In genomic region chr6:123462141-123462540, GRCh38 we compare ENCODE assay signal across 16 cellular contexts.
DNase-seq lines count a peak whose midpoint lies in the region; ATAC-seq and TF ChIP-seq lines count a peak whose summit lies in the region.
"Had no signal": no experiment of that assay in that cellular context is flagged by ENCODE, and none has a peak within 500 bp of the region (broad histone marks: within the 10 kb centered on the region; RNA-seq: fewer than 3 reads in every experiment).

No MANE protein-coding gene starts in this region.

- no peaks in the 10 kb centered on the region for H3K27me3 Mint-ChIP-seq in neural crest cell (ENCODE audit: low read depth)
- H3K27me3 Mint-ChIP-seq: CD4-positive, alpha-beta memory T cell had no signal

- no peaks in the 10 kb centered on the region for H3F3A ChIP-seq in smooth muscle cell (ENCODE audit: low read depth)

- no peaks in the 10 kb centered on the region for H3K4me1 ChIP-seq in smooth muscle cell (ENCODE audit: low read depth)
- H3K4me1 ChIP-seq: BLaER1, HAP-1 had no signal

- no peak for ATAC-seq in GM18502 (IDR thresholded peaks at IDR 0.05; ENCODE audit: poor library complexity, unreplicated experiment)
- ATAC-seq: GM12878 had no signal

- peak; percentile 56 for DNase-seq in COLO829 (ENCODE audit: low spot score)
- peak; percentile 92 for DNase-seq in SK-MEL-5 (ENCODE audit: low read depth, low spot score)
- DNase-seq in neural crest cell (ENCODE audit: low read depth, low spot score): no peak
- DNase-seq in smooth muscle cell (lab: John Stamatoyannopoulos, UW; ENCODE audit: unreplicated experiment): no peak
- no peak for DNase-seq in dermis blood vessel endothelial cell
- no peak for DNase-seq in substantia nigra (lab: John Stamatoyannopoulos, UW)
- DNase-seq: 8988T; Calu3; CD4-positive, alpha-beta memory T cell; DMS79 treated with DMSO at 0.1 percent for 48 hours had no signal

- no peaks in the 10 kb centered on the region for H3K79me2 ChIP-seq in smooth muscle cell (ENCODE audit: low read depth)

- no peaks in the 10 kb centered on the region for H3K36me3 ChIP-seq in smooth muscle cell (ENCODE audit: low read depth)
- H3K36me3 ChIP-seq: BLaER1, HAP-1 had no signal

- WGBS in smooth muscle cell (ENCODE audit: low lambda C conversion rate): 60% methylated on average over 2 of the region's 2 CpGs

- no peak overlapping the region for H3K4me2 ChIP-seq in smooth muscle cell
- H3K4me2 ChIP-seq: BLaER1 had no signal

- H2AFZ ChIP-seq in smooth muscle cell (ENCODE audit: low read depth): peak overlapping the region; percentile 59

- peaks cover 3% of the 10 kb centered on the region for H3K36me3 Mint-ChIP-seq in neural crest cell (ENCODE audit: low read depth)
- H3K36me3 Mint-ChIP-seq: CD14-positive monocyte; CD4-positive, alpha-beta memory T cell had no signal

- no peaks in the 10 kb centered on the region for H3K9me3 Mint-ChIP-seq in neural crest cell

- H3K9ac ChIP-seq in smooth muscle cell (ENCODE audit: low read depth): no peak overlapping the region
- H3K9ac ChIP-seq: BLaER1 had no signal

- H4K20me1 ChIP-seq in smooth muscle cell (ENCODE audit: low read depth): no peaks in the 10 kb centered on the region
- H4K20me1 ChIP-seq: BLaER1 had no signal

- H3K4me3 Mint-ChIP-seq in neural crest cell: peak overlapping the region; percentile 28
- H3K4me3 Mint-ChIP-seq: CD14-positive monocyte; CD4-positive, alpha-beta memory T cell had no signal

- no peak overlapping the region for H3K27ac ChIP-seq in smooth muscle cell (ENCODE audit: low read depth)
- no peak overlapping the region for H3K27ac ChIP-seq in substantia nigra (ENCODE audit: low read depth, low read length, poor library complexity, severe bottlenecking)
- H3K27ac ChIP-seq: BLaER1, HL-60 had no signal

- peaks cover 12% of the 10 kb centered on the region for H3K4me1 Mint-ChIP-seq in neural crest cell
- H3K4me1 Mint-ChIP-seq: CD14-positive monocyte; CD4-positive, alpha-beta memory T cell had no signal

- H3K4me3 ChIP-seq in smooth muscle cell: no peak overlapping the region
- H3K4me3 ChIP-seq: BLaER1, GM12878, HAP-1 had no signal

- in situ Hi-C loops in SK-MEL-5 (cut with HindIII; ENCODE audit: low pct_unique_long_range_greater_than_20kb, low sequenced_read_pairs): no loop called here

- no peaks in the 10 kb centered on the region for H3K9me3 ChIP-seq in smooth muscle cell (replicated peaks; ENCODE audit: low read depth)
- H3K9me3 ChIP-seq: BLaER1, HAP-1 had no signal

- no peak for TF ChIP-seq CTCF in neural crest cell (conservative IDR thresholded peaks at IDR 0.05)
- no peak for TF ChIP-seq CTCF in smooth muscle cell (IDR thresholded peaks at IDR 0.05; ENCODE audit: borderline replicate concordance, insufficient read depth, poor library complexity, severe bottlenecking)

- H3K27me3 ChIP-seq in smooth muscle cell (ENCODE audit: low read depth): no peaks in the 10 kb centered on the region
- H3K27me3 ChIP-seq: BLaER1 had no signal

- peak overlapping the region; percentile 71 for H3K27ac Mint-ChIP-seq in neural crest cell (ENCODE audit: unreplicated experiment)
- H3K27ac Mint-ChIP-seq: CD14-positive monocyte; CD4-positive, alpha-beta memory T cell had no signal

Comparison
In these comparisons a context has a peak if more than half of its experiments do, and no peak if none do; other contexts are left out.
1. DNase-seq: peak in COLO829 (single experiment) and SK-MEL-5 (single experiment); none in neural crest cell (single experiment), smooth muscle cell (single experiment), dermis blood vessel endothelial cell (single experiment) and substantia nigra (0 of 49).